ENCODE assay signal across 9 cellular contexts in the genomic region with DNA sequence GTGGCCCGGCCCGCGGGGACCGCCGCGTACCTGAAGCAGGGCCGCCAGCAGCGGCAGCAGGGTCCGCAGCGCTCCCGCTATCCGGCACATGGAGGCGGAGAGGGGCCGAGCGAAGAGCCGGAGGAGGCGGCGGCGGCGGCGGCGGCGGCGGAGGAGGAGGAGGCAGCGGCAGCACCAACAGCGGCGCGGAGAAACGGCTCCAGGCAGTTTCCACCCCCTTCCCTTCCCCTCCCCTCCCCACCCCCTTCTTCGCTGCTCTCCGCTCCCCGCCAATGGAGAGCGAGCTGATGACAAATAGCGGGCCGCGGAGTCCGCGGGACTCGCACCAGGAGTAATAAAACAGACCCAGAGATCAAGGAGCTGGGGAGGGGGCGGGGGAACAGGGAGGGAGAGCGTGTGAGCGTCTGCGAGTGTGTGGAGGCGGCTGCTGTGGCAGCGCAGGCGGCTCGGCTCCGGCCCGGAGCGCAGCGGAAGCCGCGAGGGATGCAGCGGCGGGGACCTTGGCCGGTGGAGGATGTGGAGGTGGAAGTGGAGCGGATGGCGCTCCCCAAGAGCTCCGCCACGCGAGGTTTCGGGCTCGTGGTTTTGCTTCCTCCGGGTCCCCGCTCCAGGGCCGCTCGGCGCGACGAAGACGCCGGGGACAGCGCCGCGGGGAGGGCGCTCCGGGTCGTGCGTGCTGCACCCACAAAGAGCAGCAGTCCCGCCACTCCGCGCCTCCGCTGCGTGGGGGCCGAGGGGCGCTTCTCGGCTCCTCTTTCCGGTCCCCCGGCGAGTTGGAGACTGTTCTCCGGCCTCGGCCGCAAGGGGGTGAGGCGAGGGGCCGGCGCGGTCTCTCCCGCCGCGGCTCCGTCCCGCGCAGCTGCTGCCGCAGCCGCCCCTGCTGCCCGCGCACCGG. TPM values are rescaled to one million over a fixed set of nuclear protein-coding genes. Genes with fewer than 3 reads are reported as not detected.
DNase-seq lines count a peak whose midpoint lies in the region; ATAC-seq, FAIRE-seq and TF ChIP-seq lines count a peak whose summit lies in the region.
"Had no signal": no experiment of that assay in that cellular context is flagged by ENCODE, and none has a peak within 500 bp of the region (broad histone marks: within the 10 kb centered on the region; RNA-seq: fewer than 3 reads in every experiment).

A gene (minus strand): TSS at position 198 of the 895 bp plus-strand sequence. CDS start 108 bp downstream, at position 90.

- H2AFZ ChIP-seq in keratinocyte (ENCODE audit: control insufficient read depth, low read length), result peak within 1 kb of the TSS; percentile 68

- H3K27ac ChIP-seq in HUES48 (ENCODE audit: low read depth, low read length) (peak within 1 kb of the TSS; percentile 93), keratinocyte (ENCODE audit: control insufficient read depth, insufficient read depth, low read length) (no peak within 1 kb of the TSS), small intestine (ENCODE audit: low read depth in 1 of 2, low read length in 1 of 2) (peak within 1 kb of the TSS in 1 of 2 donors; percentile 16)

- WGBS in small intestine, 3 donors, result 1% methylated on average over 50 to 108 of the region's 108 CpGs

- no peaks in the 10 kb centered on the region for H3K79me2 ChIP-seq in keratinocyte (ENCODE audit: control insufficient read depth, insufficient read depth, low read length)

- FAIRE-seq in keratinocyte (lab: Jason Lieb, UNC), result no peak
- FAIRE-seq in small intestine (lab: Jason Lieb, UNC), result no peak
- FAIRE-seq: TTC549 had no signal

- H3K9me1 ChIP-seq in keratinocyte (ENCODE audit: control insufficient read depth, extremely low read depth, insufficient read depth, low read length), result no peaks in the 10 kb centered on the region

- H3K36me3 ChIP-seq in HUES48 (ENCODE audit: control insufficient read depth, insufficient read depth, low read length), result no peaks in the 10 kb centered on the region
- no peaks in the 10 kb centered on the region for H3K36me3 ChIP-seq in keratinocyte (ENCODE audit: control insufficient read depth in 2 of 2, extremely low read depth in 1 of 2, insufficient read depth in 2 of 2, low read length in 2 of 2)
- H3K36me3 ChIP-seq in small intestine (ENCODE audit: control insufficient read depth in 2 of 2, insufficient read depth in 2 of 2, low read length in 2 of 2), result no peaks in the 10 kb centered on the region

- H3K4me2 ChIP-seq in keratinocyte (ENCODE audit: control insufficient read depth, extremely low read depth, insufficient read depth, low read depth, low read length), result peak within 1 kb of the TSS; percentile 74

- peak within 1 kb of the TSS; percentile 66 for H3K9ac ChIP-seq in HUES48 (ENCODE audit: low read depth, low read length)
- H3K9ac ChIP-seq in keratinocyte (ENCODE audit: control insufficient read depth, extremely low read depth, insufficient read depth, low read length), result no peak within 1 kb of the TSS

- DNase-seq in Daoy (ENCODE audit: low read depth), result peak; percentile 92
- peak; percentile 83 for DNase-seq in RPMI7951 (ENCODE audit: low read depth)
- DNase-seq in cerebellar cortex (ENCODE audit: low spot score), result peak; percentile 73
- no peak for DNase-seq in keratinocyte (ENCODE audit: low read depth, low spot score)
- DNase-seq in small intestine, result no peak
- no peak for DNase-seq in SIG-M5 treated with dmso at 0.1 percent for 504 hours (lab: John Stamatoyannopoulos, UW; ENCODE audit: unreplicated experiment)

- H4K20me1 ChIP-seq in keratinocyte (ENCODE audit: control insufficient read depth, extremely low read depth, insufficient read depth, low read length), result no peaks in the 10 kb centered on the region

- dilution Hi-C loops in keratinocyte (cut with MboI; ENCODE audit: extremely low pct_ligation_motif_present, low sequenced_read_pairs), result no loop called here

- peaks cover 56% of the 10 kb centered on the region for H3K4me1 ChIP-seq in HUES48 (ENCODE audit: control insufficient read depth, insufficient read depth, low read length)
- peaks cover 3% of the 10 kb centered on the region for H3K4me1 ChIP-seq in keratinocyte (ENCODE audit: control insufficient read depth, extremely low read depth, insufficient read depth, low read length)
- no peaks in the 10 kb centered on the region for H3K4me1 ChIP-seq in small intestine (ENCODE audit: control insufficient read depth in 2 of 2, insufficient read depth in 1 of 2, low read depth in 1 of 2, low read length in 1 of 2)

- peaks cover 52% of the 10 kb centered on the region for H3K27me3 ChIP-seq in HUES48 (ENCODE audit: control insufficient read depth, insufficient read depth, low read length)
- peaks cover 51% of the 10 kb centered on the region for H3K27me3 ChIP-seq in keratinocyte (ENCODE audit: control insufficient read depth, extremely low read depth, insufficient read depth, low read length)
- peaks cover 14 to 25% of the 10 kb centered on the region in 2 donors for H3K27me3 ChIP-seq in small intestine (ENCODE audit: control insufficient read depth in 2 of 2, insufficient read depth in 2 of 2, low read length in 2 of 2)

- H3K9me3 ChIP-seq in HUES48 (ENCODE audit: control insufficient read depth, insufficient read depth, low read length), result no peaks in the 10 kb centered on the region
- H3K9me3 ChIP-seq in keratinocyte (ENCODE audit: control insufficient read depth, low read depth, low read length), result no peaks in the 10 kb centered on the region
- H3K9me3 ChIP-seq in small intestine (ENCODE audit: control insufficient read depth, low read depth), result no peaks in the 10 kb centered on the region

- ATAC-seq in HG03571 (IDR thresholded peaks at IDR 0.05; ENCODE audit: unreplicated experiment), result no peak

- no peak for TF ChIP-seq CTCF in keratinocyte (optimal IDR thresholded peaks at IDR 0.05 in 1 of 3, IDR thresholded peaks at IDR 0.05 in 1 of 3, conservative IDR thresholded peaks at IDR 0.05 in 1 of 3; ENCODE audit: extremely low read depth in 1 of 3, insufficient read depth in 2 of 3, low read length in 3 of 3)

- H3K4me3 ChIP-seq in HUES48 (ENCODE audit: low read depth, low read length) (peak within 1 kb of the TSS; percentile 89), keratinocyte (ENCODE audit: control insufficient read depth in 2 of 3, extremely low read depth in 1 of 3, insufficient read depth in 2 of 3, low read depth in 1 of 3, low read length in 3 of 3) (peak within 1 kb of the TSS; percentile 44 to 72 (median 62)), small intestine (ENCODE audit: low read depth in 1 of 2, low read length in 2 of 2) (peak within 1 kb of the TSS; percentile 14 to 22)

RNA-seq across cellular contexts. Expression of the gene that starts here (rescaled TPM):
- 86.1 and 90.6 TPM in 2 replicates for total RNA-seq in Daoy (2014; rRNA removed; shearing (Covaris generic))
- total RNA-seq in RPMI7951 (2014; rRNA removed; shearing (Covaris generic)), result 35.8 and 43.7 TPM in 2 replicates
- polyA plus RNA-seq in keratinocyte (0.27 to 0.71 TPM (median 0.46 TPM) in 3 replicates), small intestine (1 to 10 TPM in 2 of 3 donors, not detected in 1; 1.1 to 1.5 TPM)
- polyA plus RNA-seq in keratinocyte (2011; ENCODE audit: low read depth), result not detected
- polyA plus RNA-seq in keratinocyte (2011; cell fraction: cytosol; rRNA removed), result 0.26 and 0.43 TPM in 2 replicates
- polyA plus RNA-seq in keratinocyte (2011; cell fraction: nucleus; rRNA removed), result 0.71 and 1.3 TPM in 2 replicates
- 0.13 and 0.66 TPM in 2 replicates for polyA plus RNA-seq in keratinocyte (2012; ENCODE audit: low replicate concordance)
- 0.10 to 2.4 TPM (median 0.61 TPM) in 3 replicates for polyA minus RNA-seq in keratinocyte
- not detected for polyA minus RNA-seq in keratinocyte (2011; cell fraction: cytosol; rRNA and poly(A)+ RNA removed)
- polyA minus RNA-seq in keratinocyte (2011; cell fraction: nucleus; rRNA and poly(A)+ RNA removed), result 0.95 and 1.8 TPM in 2 replicates

Comparison
In these comparisons a context has a peak if more than half of its experiments do, and no peak if none do; other contexts are left out.
1. DNase-seq: peak in Daoy (single experiment), RPMI7951 (single experiment) and cerebellar cortex (single experiment); none in keratinocyte (single experiment), small intestine (single experiment) and SIG-M5 treated with dmso at 0.1 percent for 504 hours (single experiment).
2. H3K4me3 ChIP-seq: peak in every context shown above with its lines; median percentile 89 in HUES48; 62 in keratinocyte; 18 in small intestine.